18 cellular contexts compared by ENCODE assay signal in genomic region chr14:74134484-74134883, GRCh38. TPM values are rescaled to one million over a fixed set of nuclear protein-coding genes. Genes with fewer than 3 reads are reported as not detected.
A peak's percentile ranks its signal among the peaks of the same experiment; 100 is the strongest.
DNase-seq lines count a peak whose midpoint lies in the region; ATAC-seq, FAIRE-seq and TF ChIP-seq lines count a peak whose summit lies in the region.
"Had no signal": no experiment of that assay in that cellular context is flagged by ENCODE, and none has a peak within 500 bp of the region (broad histone marks: within the 10 kb centered on the region; RNA-seq: fewer than 3 reads in every experiment).

No MANE protein-coding gene starts in this region.

- no peaks in the 10 kb centered on the region for H3K79me2 ChIP-seq in GM12878 (ENCODE audit: control insufficient read depth, insufficient read depth, low read length)

- no peaks in the 10 kb centered on the region for H4K20me1 ChIP-seq in GM12878 (ENCODE audit: control insufficient read depth, insufficient read depth)
- H4K20me1 ChIP-seq: BLaER1 had no signal

- peak; percentile 31 for FAIRE-seq in GM12878 (lab: Jason Lieb, UNC)

- H3K27ac ChIP-seq in HEK293 (ENCODE audit: extremely low read depth, low read depth, low read length) (peak overlapping the region; percentile 49; the same call in 1 of the 2 replicates), GM12878 (ENCODE audit: control insufficient read depth, insufficient read depth) (peak overlapping the region; percentile 39; the same call in 1 of the 2 replicates), neutrophil (peak overlapping the region; percentile 75)
- H3K27ac ChIP-seq: BLaER1, lower lobe of right lung had no signal

- no peak for TF ChIP-seq POLR2A in GM12878 (IDR thresholded peaks at IDR 0.05; ENCODE audit: low read depth, low read length)

- RAD21 ChIA-PET in GM12878 (lab: Charles Lee; ENCODE audit: unreplicated experiment): no interaction called here

- H3K36me3 ChIP-seq in HEK293 (ENCODE audit: control insufficient read depth in 2 of 2, insufficient read depth in 1 of 2, low read length in 2 of 2) (no peaks in the 10 kb centered on the region), GM12878 (ENCODE audit: control insufficient read depth in 2 of 2, insufficient read depth in 2 of 2, low read length in 1 of 2) (no peaks in the 10 kb centered on the region), neutrophil (no peaks in the 10 kb centered on the region)
- H3K36me3 ChIP-seq: BLaER1, lower lobe of right lung had no signal

- TF ChIP-seq RAD21 in GM12878 (IDR thresholded peaks at IDR 0.05; ENCODE audit: insufficient read depth, low read depth, low read length): no peak

- peak; percentile 18 for DNase-seq in activated CD4-positive, alpha-beta T cell treated with anti-CD3 and anti-CD28 coated beads, Interleukin-2, amount 10 ng/mL, durations not matched to agents 7 days and 5 days
- DNase-seq in activated CD4-positive, alpha-beta T cell treated with anti-CD3 and anti-CD28 coated beads, Interleukin-2, amount 10 ng/mL, durations not matched to agents 24 days and 14 days: no peak
- no peak for DNase-seq in GM12878 (ENCODE audit: low read depth, low spot score)
- no peak for DNase-seq in mucosa of gallbladder (ENCODE audit: low spot score)
- DNase-seq: activated CD4-positive, alpha-beta memory T cell treated with anti-CD3 and anti-CD28 coated beads, Interleukin-2, amount 10 ng/mL, durations not matched to agents 7 days and 5 days; anterior cingulate cortex; effector memory CD8-positive, alpha-beta T cell; glutamatergic neuron; lower lobe of right lung; naive B cell; NCI-H1694 treated with DMSO at 0.1 percent for 48 hours; NCI-H345; stimulated activated CD4-positive, alpha-beta T cell treated with anti-CD3 and anti-CD28 coated beads, Interleukin-4, amount 100 ng/mL, for 1 hour had no signal

- peaks cover 2% of the 10 kb centered on the region for H3K36me3 Mint-ChIP-seq in activated CD4-positive, alpha-beta T cell treated with anti-CD3 and anti-CD28 coated beads, Interleukin-2, amount 10 ng/mL, durations not matched to agents 7 days and 5 days (ENCODE audit: low read depth)
- H3K36me3 Mint-ChIP-seq in activated CD4-positive, alpha-beta T cell treated with anti-CD3 and anti-CD28 coated beads, Interleukin-2, amount 10 ng/mL, durations not matched to agents 24 days and 14 days (ENCODE audit: low read depth): no peaks in the 10 kb centered on the region

- H3K27me3 ChIP-seq in GM12878 (replicated peaks in 1 of 2; ENCODE audit: control insufficient read depth in 2 of 2, insufficient read depth in 2 of 2, low read length in 1 of 2) (no peaks in the 10 kb centered on the region), neutrophil (no peaks in the 10 kb centered on the region)
- H3K27me3 ChIP-seq: BLaER1 had no signal

- H3K9me3 Mint-ChIP-seq in activated CD4-positive, alpha-beta T cell treated with anti-CD3 and anti-CD28 coated beads, Interleukin-2, amount 10 ng/mL, durations not matched to agents 7 days and 5 days: no peaks in the 10 kb centered on the region
- H3K9me3 Mint-ChIP-seq in activated CD4-positive, alpha-beta T cell treated with anti-CD3 and anti-CD28 coated beads, Interleukin-2, amount 10 ng/mL, durations not matched to agents 24 days and 14 days: no peaks in the 10 kb centered on the region
- H3K9me3 Mint-ChIP-seq: activated CD4-positive, alpha-beta memory T cell treated with anti-CD3 and anti-CD28 coated beads, Interleukin-2, amount 10 ng/mL, durations not matched to agents 7 days and 5 days; effector memory CD8-positive, alpha-beta T cell; naive B cell had no signal

- CTCF ChIA-PET in activated CD4-positive, alpha-beta T cell treated with anti-CD3 and anti-CD28 coated beads, Interleukin-2, amount 10 ng/mL, durations not matched to agents 7 days and 5 days (lab: Charles Lee): no interaction called here
- CTCF ChIA-PET in HEK293 (lab: Yijun Ruan, JAX) (interaction anchor here (0.7 kb wide), 1 partner anchor 22 kb away, joined by 4 read pairs; no protein-coding TSS in a partner anchor), GM12878 (lab: Yijun Ruan, JAX) (interaction anchor here (1.3 kb wide), 1 partner anchor 22 kb away, joined by 5 read pairs; no protein-coding TSS in a partner anchor)

- H3K27ac Mint-ChIP-seq in activated CD4-positive, alpha-beta T cell treated with anti-CD3 and anti-CD28 coated beads, Interleukin-2, amount 10 ng/mL, durations not matched to agents 7 days and 5 days: peak overlapping the region; percentile 10
- no peak overlapping the region for H3K27ac Mint-ChIP-seq in activated CD4-positive, alpha-beta T cell treated with anti-CD3 and anti-CD28 coated beads, Interleukin-2, amount 10 ng/mL, durations not matched to agents 24 days and 14 days
- H3K27ac Mint-ChIP-seq: activated CD4-positive, alpha-beta memory T cell treated with anti-CD3 and anti-CD28 coated beads, Interleukin-2, amount 10 ng/mL, durations not matched to agents 7 days and 5 days had no signal

- no peaks in the 10 kb centered on the region for H3K27me3 Mint-ChIP-seq in activated CD4-positive, alpha-beta T cell treated with anti-CD3 and anti-CD28 coated beads, Interleukin-2, amount 10 ng/mL, durations not matched to agents 7 days and 5 days
- H3K27me3 Mint-ChIP-seq in activated CD4-positive, alpha-beta T cell treated with anti-CD3 and anti-CD28 coated beads, Interleukin-2, amount 10 ng/mL, durations not matched to agents 24 days and 14 days: no peaks in the 10 kb centered on the region
- H3K27me3 Mint-ChIP-seq: activated CD4-positive, alpha-beta memory T cell treated with anti-CD3 and anti-CD28 coated beads, Interleukin-2, amount 10 ng/mL, durations not matched to agents 7 days and 5 days; effector memory CD8-positive, alpha-beta T cell; naive B cell had no signal

- ATAC-seq in GM12878 (peak; percentile 58), GM18498 (IDR thresholded peaks at IDR 0.05; ENCODE audit: unreplicated experiment) (no peak), GM18867 (IDR thresholded peaks at IDR 0.05; ENCODE audit: unreplicated experiment) (no peak)
- ATAC-seq: effector memory CD8-positive, alpha-beta T cell had no signal

- H3K4me1 ChIP-seq in HEK293 (ENCODE audit: control insufficient read depth, insufficient read depth, low read length): peaks cover 34% of the 10 kb centered on the region
- peaks cover 12% of the 10 kb centered on the region for H3K4me1 ChIP-seq in GM12878 (ENCODE audit: control insufficient read depth, insufficient read depth, low read length)
- peaks cover 32 to 39% of the 10 kb centered on the region in 2 experiments for H3K4me1 ChIP-seq in neutrophil (ENCODE audit: control insufficient read depth in 1 of 2, insufficient read depth in 1 of 2, low read depth in 1 of 2, low read length in 1 of 2)

- TF ChIP-seq CTCF in HEK293 (tag by site-specific recombination; IDR thresholded peaks at IDR 0.05) (no peak), GM12878 (IDR thresholded peaks at IDR 0.05 in 2 of 3, conservative IDR thresholded peaks at IDR 0.05 in 1 of 3; ENCODE audit: control insufficient read depth in 2 of 3, extremely low read depth in 1 of 3, insufficient read depth in 1 of 3, low read depth in 3 of 3, low read length in 3 of 3) (no peak), neutrophil (IDR thresholded peaks at IDR 0.05) (no peak)

- SMC1A ChIA-PET in GM12878 (lab: Charles Lee; ENCODE audit: uncharacterized antibody, unreplicated experiment): interaction anchor here (1.9 kb wide), 1 partner anchor 15 kb away, joined by 6 read pairs; no protein-coding TSS in a partner anchor

- in situ Hi-C loops in GM12878 (cut with MboI): no loop called here

- no peak overlapping the region; the same call in 1 of the 2 replicates for H2AFZ ChIP-seq in GM12878 (ENCODE audit: control insufficient read depth, low read depth, low read length)

- H3K4me1 Mint-ChIP-seq in activated CD4-positive, alpha-beta T cell treated with anti-CD3 and anti-CD28 coated beads, Interleukin-2, amount 10 ng/mL, durations not matched to agents 7 days and 5 days: peaks cover 24% of the 10 kb centered on the region
- peaks cover 19% of the 10 kb centered on the region for H3K4me1 Mint-ChIP-seq in activated CD4-positive, alpha-beta T cell treated with anti-CD3 and anti-CD28 coated beads, Interleukin-2, amount 10 ng/mL, durations not matched to agents 24 days and 14 days

- H3K4me3 Mint-ChIP-seq in activated CD4-positive, alpha-beta T cell treated with anti-CD3 and anti-CD28 coated beads, Interleukin-2, amount 10 ng/mL, durations not matched to agents 7 days and 5 days: no peak overlapping the region
- H3K4me3 Mint-ChIP-seq in activated CD4-positive, alpha-beta T cell treated with anti-CD3 and anti-CD28 coated beads, Interleukin-2, amount 10 ng/mL, durations not matched to agents 24 days and 14 days: no peak overlapping the region
- H3K4me3 Mint-ChIP-seq: activated CD4-positive, alpha-beta memory T cell treated with anti-CD3 and anti-CD28 coated beads, Interleukin-2, amount 10 ng/mL, durations not matched to agents 7 days and 5 days; effector memory CD8-positive, alpha-beta T cell; naive B cell had no signal

- H3K9me3 ChIP-seq in HEK293 (ENCODE audit: control insufficient read depth, insufficient read depth, low read depth, low read length) (no peaks in the 10 kb centered on the region), GM12878 (replicated peaks; ENCODE audit: control insufficient read depth, insufficient read depth, low read length) (no peaks in the 10 kb centered on the region), neutrophil (no peaks in the 10 kb centered on the region)
- H3K9me3 ChIP-seq: BLaER1, lower lobe of right lung had no signal

- H3K9ac ChIP-seq in GM12878 (ENCODE audit: control insufficient read depth, insufficient read depth, low read length): no peak overlapping the region
- H3K9ac ChIP-seq: BLaER1 had no signal

- intact Hi-C loops in activated CD4-positive, alpha-beta T cell treated with anti-CD3 and anti-CD28 coated beads, Interleukin-2, amount 10 ng/mL, durations not matched to agents 24 days and 14 days (cut with micrococcal nuclease): no loop called here
- intact Hi-C loops in GM12878 (cut with micrococcal nuclease; ENCODE audit: unreplicated experiment): no loop called here

- H3K4me3 ChIP-seq in HEK293 (ENCODE audit: low read depth, low read length) (no peak overlapping the region), GM12878 (no peak overlapping the region), neutrophil (ENCODE audit: low read depth in 1 of 2, low read length in 1 of 2) (no peak overlapping the region)
- H3K4me3 ChIP-seq: BLaER1, lower lobe of right lung had no signal

- H3K4me2 ChIP-seq in GM12878 (ENCODE audit: control insufficient read depth, insufficient read depth): peak overlapping the region; percentile 42; the same call in 1 of the 2 replicates

- no peak for TF ChIP-seq EP300 in GM12878 (IDR thresholded peaks at IDR 0.05; ENCODE audit: borderline replicate concordance in 1 of 2, control insufficient read depth in 1 of 2, low read depth in 2 of 2, low read length in 2 of 2)

- POLR2A ChIA-PET in activated CD4-positive, alpha-beta T cell treated with anti-CD3 and anti-CD28 coated beads, Interleukin-2, amount 10 ng/mL, durations not matched to agents 7 days and 5 days (lab: Charles Lee): no interaction called here
- POLR2A ChIA-PET in HEK293 (lab: Yijun Ruan, JAX): no interaction called here
- POLR2A ChIA-PET in GM12878 (lab: Charles Lee): no interaction called here

- BruUV-seq in GM12878 (replicated peaks; lab: Mats Ljungman, UMichigan): no TSS peak

RNA-seq across cellular contexts. Expression of gene LIN52, which starts 49.7 kb away (rescaled TPM):
- 10 to 100 TPM; 13.0 to 14.7 TPM for total RNA-seq in activated CD4-positive, alpha-beta T cell treated with anti-CD3 and anti-CD28 coated beads, Interleukin-2, amount 10 ng/mL, durations not matched to agents 7 days and 5 days
- total RNA-seq in activated CD4-positive, alpha-beta T cell treated with anti-CD3 and anti-CD28 coated beads, Interleukin-2, amount 10 ng/mL, durations not matched to agents 24 days and 14 days: 15.2 and 21.5 TPM in 2 replicates
- total RNA-seq in GM12878 (2013; cell fraction: nucleolus; rRNA removed): 12.9 and 15.5 TPM in 2 replicates
- total RNA-seq in GM12878 (2014; rRNA removed): 18.2 and 19.3 TPM in 2 replicates
- total RNA-seq in GM12878 (2014; rRNA removed; fragmentation: Illumina TruSeq; extraction: Trizol): 18.3 and 19.8 TPM in 2 replicates
- total RNA-seq in GM12878 (2021): 10.4 and 13.3 TPM in 2 replicates
- polyA plus RNA-seq in GM12878 (2011; ENCODE audit: low read depth): 3.7 TPM
- 18.8 and 25.6 TPM in 2 replicates for polyA plus RNA-seq in GM12878 (2011; rRNA removed)
- polyA plus RNA-seq in GM12878 (2011; cell fraction: cytosol; rRNA removed): 12.0 and 13.7 TPM in 2 replicates
- polyA plus RNA-seq in GM12878 (2011; cell fraction: nucleus; rRNA removed): 4.2 and 5.3 TPM in 2 replicates
- 5.4 and 6.9 TPM in 2 replicates for polyA plus RNA-seq in GM12878 (2012)
- 23.7 and 26.2 TPM in 2 replicates for polyA plus RNA-seq in GM12878 (2014; fragmentation: Illumina TruSeq; extraction: Trizol)
- 10 to 100 TPM; 19.0 to 21.4 TPM for polyA plus RNA-seq in GM12878 (2014; fragmentation: Nextera tagmentation; extraction: Ambion mirVana)
- polyA plus RNA-seq in GM12878 (2014; rRNA removed): 18.5 and 20.0 TPM in 2 replicates
- 10 to 100 TPM; 28.5 to 30.9 TPM for polyA plus RNA-seq in GM12878 (2016; fragmentation: Nextera tagmentation; extraction: Ambion mirVana)
- polyA minus RNA-seq in GM12878 (2011; rRNA and poly(A)+ RNA removed): 11.0 and 11.6 TPM in 2 replicates
- 3.5 and 5.4 TPM in 2 replicates for polyA minus RNA-seq in GM12878 (2011; cell fraction: cytosol; rRNA and poly(A)+ RNA removed)
- 6.4 and 12.0 TPM in 2 replicates for polyA minus RNA-seq in GM12878 (2011; cell fraction: nucleus; rRNA and poly(A)+ RNA removed)
- 9.5 TPM for total RNA-seq in mucosa of gallbladder

RNA-seq across cellular contexts. Expression of gene ALDH6A1, which starts 50.2 kb away (rescaled TPM):
- total RNA-seq in activated CD4-positive, alpha-beta T cell treated with anti-CD3 and anti-CD28 coated beads, Interleukin-2, amount 10 ng/mL, durations not matched to agents 7 days and 5 days: 10 to 100 TPM; 13.7 to 19.1 TPM
- 10.8 and 11.8 TPM in 2 replicates for total RNA-seq in activated CD4-positive, alpha-beta T cell treated with anti-CD3 and anti-CD28 coated beads, Interleukin-2, amount 10 ng/mL, durations not matched to agents 24 days and 14 days
- total RNA-seq in GM12878 (2013; cell fraction: nucleolus; rRNA removed): 16.9 and 18.2 TPM in 2 replicates
- 7.9 and 10.2 TPM in 2 replicates for total RNA-seq in GM12878 (2014; rRNA removed)
- 8.6 and 10.0 TPM in 2 replicates for total RNA-seq in GM12878 (2014; rRNA removed; fragmentation: Illumina TruSeq; extraction: Trizol)
- total RNA-seq in GM12878 (2021): 13.1 and 13.6 TPM in 2 replicates
- polyA plus RNA-seq in GM12878 (2011; ENCODE audit: low read depth): 6.2 TPM
- 13.8 and 17.5 TPM in 2 replicates for polyA plus RNA-seq in GM12878 (2011; rRNA removed)
- 6.9 and 9.2 TPM in 2 replicates for polyA plus RNA-seq in GM12878 (2011; cell fraction: cytosol; rRNA removed)
- 5.1 and 5.6 TPM in 2 replicates for polyA plus RNA-seq in GM12878 (2011; cell fraction: nucleus; rRNA removed)
- polyA plus RNA-seq in GM12878 (2012): 7.9 and 9.6 TPM in 2 replicates
- 7.6 and 9.0 TPM in 2 replicates for polyA plus RNA-seq in GM12878 (2014; fragmentation: Illumina TruSeq; extraction: Trizol)
- polyA plus RNA-seq in GM12878 (2014; fragmentation: Nextera tagmentation; extraction: Ambion mirVana): 1 to 10 TPM; 6.3 to 9.9 TPM
- 9.7 and 10.5 TPM in 2 replicates for polyA plus RNA-seq in GM12878 (2014; rRNA removed)
- 10 to 100 TPM; 22.0 to 23.4 TPM for polyA plus RNA-seq in GM12878 (2016; fragmentation: Nextera tagmentation; extraction: Ambion mirVana)
- 17.8 and 19.0 TPM in 2 replicates for polyA minus RNA-seq in GM12878 (2011; rRNA and poly(A)+ RNA removed)
- 3.5 TPM in 2 replicates for polyA minus RNA-seq in GM12878 (2011; cell fraction: cytosol; rRNA and poly(A)+ RNA removed)
- polyA minus RNA-seq in GM12878 (2011; cell fraction: nucleus; rRNA and poly(A)+ RNA removed): 3.6 and 4.4 TPM in 2 replicates
- 66.1 TPM for total RNA-seq in mucosa of gallbladder
